8 cellular contexts compared by ENCODE assay signal in the genomic region with DNA sequence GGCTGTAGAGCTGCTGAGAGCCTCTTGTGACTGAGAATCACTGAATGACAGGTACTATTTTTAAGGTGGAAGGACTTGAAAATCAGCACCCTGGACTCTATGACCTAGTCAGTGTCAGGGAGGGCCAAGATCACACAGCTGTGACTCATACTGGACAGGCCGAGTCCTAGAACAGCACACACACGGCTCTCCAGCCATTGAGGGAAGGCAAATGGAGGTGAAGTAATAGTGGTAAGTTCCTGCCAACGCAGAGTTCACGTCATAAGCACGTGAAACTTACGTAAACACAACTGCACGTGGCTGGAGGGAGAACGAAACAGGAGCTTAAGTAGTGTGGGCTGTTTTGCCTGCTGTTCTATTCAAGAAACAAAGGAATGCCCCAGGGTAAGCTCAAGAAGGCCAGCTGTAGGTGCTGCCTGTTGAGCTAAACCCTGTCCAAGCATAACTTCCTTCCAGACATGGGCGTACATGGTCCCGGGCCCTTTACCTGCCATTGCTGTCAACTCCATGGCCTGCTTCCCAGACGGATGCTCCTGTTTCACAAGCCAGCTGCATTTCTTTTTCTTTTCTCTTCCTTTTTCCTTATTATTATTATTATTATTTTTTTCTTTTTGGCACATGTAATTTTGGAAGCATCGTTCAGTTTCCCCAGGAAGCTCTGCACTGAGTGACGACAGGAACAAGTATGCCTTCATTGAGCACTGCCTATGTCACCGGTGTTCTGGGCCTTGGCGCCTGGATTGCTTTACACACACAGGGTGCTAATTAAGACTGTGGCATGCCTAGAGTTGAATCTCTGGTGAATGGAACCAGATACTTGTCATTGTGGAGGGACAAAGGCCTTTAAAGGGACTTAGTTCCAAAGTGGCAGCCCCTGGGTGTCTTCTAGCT. TPM values are rescaled to one million over a fixed set of nuclear protein-coding genes. Genes with fewer than 3 reads are reported as not detected.
DNase-seq lines count a peak whose midpoint lies in the region; ATAC-seq, FAIRE-seq and TF ChIP-seq lines count a peak whose summit lies in the region.

No MANE protein-coding gene starts in this region.

- TF ChIP-seq POLR2A in thyroid gland (IDR thresholded peaks at IDR 0.05) = peak in 1 of 2 donors; percentile 29

- 37 to 46% methylated on average over 15 of the region's 15 CpGs for WGBS in thyroid gland, 2 donors

- peak; percentile 49 for DNase-seq in HPDE6-E6E7 (ENCODE audit: extremely low spot score)
- DNase-seq in amniotic epithelial cell (ENCODE audit: low read depth) = peak; percentile 88
- peak; percentile 80 for DNase-seq in kidney
- peak; percentile 81 to 83 for DNase-seq in thyroid gland
- DNase-seq in NCI-H82 treated with DMSO at 0.1 percent for 48 hours (lab: John Stamatoyannopoulos, UW; ENCODE audit: unreplicated experiment) = no peak
- DNase-seq in activated gamma-delta T cell (lab: John Stamatoyannopoulos, UW) = no peak
- DNase-seq in RPMI8226 = no peak

- H3K9ac ChIP-seq in kidney (ENCODE audit: low read length in 2 of 2) = no peak overlapping the region

- intact Hi-C loops in kidney (cut with DNase I) = no loop called here
- intact Hi-C loops in thyroid gland (cut with DNase I) = no loop called here

- peaks cover 0 to 2% of the 10 kb centered on the region in 2 donors for H3K4me1 ChIP-seq in kidney (ENCODE audit: control insufficient read depth in 1 of 2, insufficient read depth in 1 of 2, low read depth in 1 of 2, low read length in 2 of 2)
- H3K4me1 ChIP-seq in thyroid gland = peaks cover 55 to 73% of the 10 kb centered on the region in 2 donors

- no peaks in the 10 kb centered on the region for H3K27me3 ChIP-seq in thyroid gland

- FAIRE-seq in kidney (lab: Jason Lieb, UNC) = no peak

- H3K9me3 ChIP-seq in kidney (ENCODE audit: control insufficient read depth in 1 of 2, low read length in 2 of 2) (no peaks in the 10 kb centered on the region), thyroid gland (no peaks in the 10 kb centered on the region)

- H3K36me3 ChIP-seq in kidney (ENCODE audit: control insufficient read depth in 1 of 2, insufficient read depth in 2 of 2, low read length in 2 of 2) = no peaks in the 10 kb centered on the region
- H3K36me3 ChIP-seq in thyroid gland = no peaks in the 10 kb centered on the region

- peak overlapping the region; percentile 20 to 41 for H3K27ac ChIP-seq in kidney (ENCODE audit: low read depth in 2 of 2, low read length in 2 of 2)
- peak overlapping the region; percentile 64 to 83 (median 71) for H3K27ac ChIP-seq in thyroid gland

- no peak for ATAC-seq in HG03442 (IDR thresholded peaks at IDR 0.05; ENCODE audit: unreplicated experiment)

- no peak overlapping the region for H3K4me3 ChIP-seq in kidney (ENCODE audit: low read length in 2 of 2)
- no peak overlapping the region for H3K4me3 ChIP-seq in thyroid gland (replicated peaks in 1 of 3)

- TF ChIP-seq CTCF in kidney (IDR thresholded peaks at IDR 0.05; ENCODE audit: borderline replicate concordance, extremely low read depth, insufficient read depth) (no peak), thyroid gland (IDR thresholded peaks at IDR 0.05) (no peak)

RNA-seq across cellular contexts. Expression of gene LCP2, which starts 10.2 kb away (rescaled TPM):
- total RNA-seq in kidney = 48.8 TPM
- polyA plus RNA-seq in kidney (ENCODE audit: insufficient read depth, low read depth, low replicate concordance) = 4.6 TPM
- 10 to 100 TPM in 1 of 4 donors, 1 to 10 TPM in 3; 3.2 to 22.7 (median 6.9) TPM for total RNA-seq in thyroid gland

Comparison
In these comparisons a context has a peak if more than half of its experiments do, and no peak if none do; other contexts are left out.
1. DNase-seq: peak in HPDE6-E6E7 (single experiment), amniotic epithelial cell (single experiment), kidney (single experiment) and thyroid gland (2 of 2); none in NCI-H82 treated with DMSO at 0.1 percent for 48 hours (single experiment), activated gamma-delta T cell (single experiment) and RPMI8226 (single experiment).